ENCODE assay signal across 9 cellular contexts in genomic region chr4:1793496-1793840, GRCh38. TPM values are rescaled to one million over a fixed set of nuclear protein-coding genes. Genes with fewer than 3 reads are reported as not detected.
DNase-seq lines count a peak whose midpoint lies in the region; ATAC-seq and TF ChIP-seq lines count a peak whose summit lies in the region.
"Had no signal": no experiment of that assay in that cellular context is flagged by ENCODE, and none has a peak within 500 bp of the region (broad histone marks: within the 10 kb centered on the region; RNA-seq: fewer than 3 reads in every experiment).

No MANE protein-coding gene starts in this region.

- H2BK120ac ChIP-seq in H9 (ENCODE audit: low read depth, low read length, poor library complexity, severe bottlenecking) (no peak overlapping the region), trophoblast cell (ENCODE audit: insufficient read depth, low read length, poor library complexity) (no peak overlapping the region)

- H3K36me3 Mint-ChIP-seq in H9 (ENCODE audit: insufficient read depth in 1 of 3, low read depth in 3 of 3) (peaks cover 0 to 6% (median 5%) of the 10 kb centered on the region in 3 experiments; a peak in 2 of 7 replicates), WTC11 (no peaks in the 10 kb centered on the region), CD14-positive monocyte (no peaks in the 10 kb centered on the region)

- H3K4me3 ChIP-seq in epithelial cell of esophagus (ENCODE audit: low read length) (peak overlapping the region; percentile 76), trophoblast cell (ENCODE audit: low read depth, low read length) (peak overlapping the region; percentile 83)

- H3T11ph ChIP-seq in H9 (ENCODE audit: low read length): no peak overlapping the region

- no peaks in the 10 kb centered on the region for H3K9me3 ChIP-seq in H9 (ENCODE audit: control insufficient read depth, low read depth, low read length)
- no peaks in the 10 kb centered on the region for H3K9me3 ChIP-seq in trophoblast cell (ENCODE audit: insufficient read depth, low read depth, low read length)

- no peak overlapping the region for H2BK12ac ChIP-seq in H9 (ENCODE audit: insufficient read length, low read depth, low read length)
- no peak overlapping the region for H2BK12ac ChIP-seq in trophoblast cell (ENCODE audit: low read length)

- H3K27me3 ChIP-seq in H9 (ENCODE audit: insufficient read depth, low read length) (peaks cover 2% of the 10 kb centered on the region; the same call in 1 of the 2 replicates), trophoblast cell (ENCODE audit: insufficient read depth, low read length) (peaks cover 24% of the 10 kb centered on the region)

- no peak overlapping the region for H3K23ac ChIP-seq in H9 (ENCODE audit: insufficient read length, low read depth, low read length)
- no peak overlapping the region for H3K23ac ChIP-seq in trophoblast cell (ENCODE audit: low read length)

- H3K4me2 ChIP-seq in H9 (ENCODE audit: insufficient read depth, insufficient read length, low read length) (peak overlapping the region; percentile 25), trophoblast cell (ENCODE audit: low read length) (peak overlapping the region; percentile 88)

- no peak overlapping the region; the same call in 1 of the 2 replicates for H3K14ac ChIP-seq in H9 (ENCODE audit: insufficient read depth, low read length)
- H3K14ac ChIP-seq in trophoblast cell (ENCODE audit: low read length): peak overlapping the region; percentile 61

- H3K36me3 ChIP-seq in trophoblast cell (ENCODE audit: control insufficient read depth in 1 of 2, insufficient read depth in 2 of 2, low read length in 2 of 2): no peaks in the 10 kb centered on the region

- H3K27me3 Mint-ChIP-seq in H9 (ENCODE audit: low read depth) (peaks cover 38% of the 10 kb centered on the region), WTC11 (ENCODE audit: low read depth) (peaks cover 51% of the 10 kb centered on the region), CD14-positive monocyte (ENCODE audit: low read depth in 3 of 3) (peaks cover 44 to 63% (median 47%) of the 10 kb centered on the region in 3 donors)

- DNase-seq in AG08396 (ENCODE audit: low spot score) (peak; percentile 70), H9 (no peak), WTC11 (ENCODE audit: low spot score) (peak; percentile 56), epithelial cell of esophagus (ENCODE audit: low read depth) (peak; percentile 56), trophoblast cell (peak in 1 of 2 donors; percentile 25), CD14-positive monocyte (ENCODE audit: low spot score) (no peak), SKM-1 treated with dmso at 0.1 percent for 144 hours (lab: John Stamatoyannopoulos, UW; ENCODE audit: unreplicated experiment) (no peak)

- POLR2A ChIA-PET in WTC11 (lab: Charles Lee): interaction anchor here (1.0 to 1.5 kb wide), 4 partner anchors 11 to 41 kb away, joined by 4 to 6 read pairs (median 4); no protein-coding TSS in a partner anchor

- H3K79me1 ChIP-seq in H9 (ENCODE audit: insufficient read depth, low read depth, low read length, poor library complexity, severe bottlenecking) (no peaks in the 10 kb centered on the region), trophoblast cell (ENCODE audit: low read length) (peaks cover 8% of the 10 kb centered on the region)

- H3K9me3 Mint-ChIP-seq in H9: no peaks in the 10 kb centered on the region
- H3K9me3 Mint-ChIP-seq in WTC11: no peaks in the 10 kb centered on the region
- peaks cover 0 to 5% (median 3%) of the 10 kb centered on the region in 7 donors for H3K9me3 Mint-ChIP-seq in CD14-positive monocyte
- H3K9me3 Mint-ChIP-seq: dendritic cell treated with granulocyte-macrophage colony-stimulating factor and Interleukin-4, amounts not matched to agents 40 ng/mL and 50 ng/mL, for 4 days had no signal

- H4K8ac ChIP-seq in H9 (replicated peaks; ENCODE audit: insufficient read length, low read depth, low read length): no peak overlapping the region
- H4K8ac ChIP-seq in trophoblast cell (ENCODE audit: low read depth, low read length): peak overlapping the region; percentile 54

- H2BK5ac ChIP-seq in H9 (ENCODE audit: insufficient read length, low read length) (no peak overlapping the region), trophoblast cell (ENCODE audit: low read depth, low read length, poor library complexity) (no peak overlapping the region)

- H3K56ac ChIP-seq in H9 (ENCODE audit: insufficient read length, low read depth, low read length): no peak overlapping the region

- no peaks in the 10 kb centered on the region for H4K20me1 ChIP-seq in H9 (ENCODE audit: control insufficient read depth, insufficient read depth, insufficient read length)

- ATAC-seq in WTC11 (peak; percentile 5), GM21515 (IDR thresholded peaks at IDR 0.05; ENCODE audit: unreplicated experiment) (no peak)

- H3K18ac ChIP-seq in H9 (ENCODE audit: insufficient read length, low read depth, low read length) (no peak overlapping the region), trophoblast cell (ENCODE audit: low read length) (peak overlapping the region; percentile 49)

- CTCF ChIA-PET in WTC11 (lab: Charles Lee): interaction anchor here (1.0 to 11.1 kb wide), 13 partner anchors 9 to 67 kb away, joined by 3 to 115 read pairs (median 7); no protein-coding TSS in a partner anchor

- H3K23me2 ChIP-seq in H9 (ENCODE audit: insufficient read length, low read depth, low read length, poor library complexity, severe bottlenecking): peaks cover 7% of the 10 kb centered on the region

- H3K4ac ChIP-seq in H9 (ENCODE audit: low read depth, low read length) (no peak overlapping the region), trophoblast cell (ENCODE audit: low read depth, low read length) (no peak overlapping the region)

- no peak overlapping the region for H2AFZ ChIP-seq in H9 (ENCODE audit: low read length)
- peak overlapping the region; percentile 61 for H2AFZ ChIP-seq in trophoblast cell (ENCODE audit: insufficient read depth, low read length, poor library complexity)

- TF ChIP-seq CTCF in H9 (conservative IDR thresholded peaks at IDR 0.05) (no peak), WTC11 (IDR thresholded peaks at IDR 0.05) (no peak), epithelial cell of esophagus (IDR thresholded peaks at IDR 0.05; ENCODE audit: insufficient read depth, low read depth, low read length, missing control alignments) (no peak), CD14-positive monocyte (IDR thresholded peaks at IDR 0.05) (no peak)

- no peaks in the 10 kb centered on the region for H3K79me2 ChIP-seq in H9 (ENCODE audit: insufficient read depth, low read length)
- H3K79me2 ChIP-seq in trophoblast cell (ENCODE audit: control insufficient read depth, insufficient read depth, low read length, poor library complexity): peaks cover 2% of the 10 kb centered on the region

- intact Hi-C loops in CD14-positive monocyte (cut with micrococcal nuclease): no loop called here

- H3K27ac ChIP-seq in H9 (ENCODE audit: insufficient read length, low read depth, low read length) (no peak overlapping the region), trophoblast cell (ENCODE audit: low read depth, low read length) (peak overlapping the region; percentile 36)

- no peak overlapping the region for H4K12ac ChIP-seq in trophoblast cell (ENCODE audit: low read depth, low read length)

- no peak overlapping the region for H4K91ac ChIP-seq in H9 (ENCODE audit: insufficient read length, low read depth, low read length)
- H4K91ac ChIP-seq in trophoblast cell (ENCODE audit: low read depth, low read length): no peak overlapping the region

- H4K5ac ChIP-seq in H9 (ENCODE audit: insufficient read length, low read depth, low read length): no peak overlapping the region

- no peak overlapping the region for H2BK20ac ChIP-seq in H9 (ENCODE audit: low read depth, low read length, poor library complexity, severe bottlenecking)

- no peak overlapping the region for H2BK15ac ChIP-seq in H9 (ENCODE audit: low read depth, low read length)

- WGBS in H9 (ENCODE audit: extremely low coverage, insufficient read length, low lambda C conversion rate): no CpG with 5 or more reads among the region's 44 CpGs
- WGBS in trophoblast cell (ENCODE audit: extremely low coverage, insufficient coverage, insufficient read length): no CpG with 5 or more reads among the region's 44 CpGs

- no peak overlapping the region for H2AK5ac ChIP-seq in H9 (ENCODE audit: insufficient read length, low read length)
- no peak overlapping the region for H2AK5ac ChIP-seq in trophoblast cell (ENCODE audit: low read length)

- H3K27ac Mint-ChIP-seq in H9 (no peak overlapping the region), WTC11 (no peak overlapping the region), CD14-positive monocyte (no peak overlapping the region)
- H3K27ac Mint-ChIP-seq: dendritic cell treated with granulocyte-macrophage colony-stimulating factor and Interleukin-4, amounts not matched to agents 40 ng/mL and 50 ng/mL, for 4 days had no signal

- H3K4me3 Mint-ChIP-seq in H9 (no peak overlapping the region; a peak in 1 of 5 replicates), WTC11 (no peak overlapping the region), CD14-positive monocyte (no peak overlapping the region)

- no peaks in the 10 kb centered on the region for H3K4me1 ChIP-seq in H9 (ENCODE audit: insufficient read depth, low read length)
- peaks cover 10 to 20% of the 10 kb centered on the region in 2 experiments for H3K4me1 ChIP-seq in trophoblast cell (ENCODE audit: control insufficient read depth in 1 of 2, insufficient read depth in 2 of 2, low read length in 2 of 2)

- H3K4me1 Mint-ChIP-seq in H9 (peaks cover 10 to 23% of the 10 kb centered on the region in 2 experiments; a peak in 3 of 4 replicates), WTC11 (no peaks in the 10 kb centered on the region), CD14-positive monocyte (peaks cover 2% of the 10 kb centered on the region)

- H3K9ac ChIP-seq in H9 (ENCODE audit: extremely low read depth, insufficient read length, low read length) (no peak overlapping the region), trophoblast cell (ENCODE audit: low read length) (no peak overlapping the region)

RNA-seq across cellular contexts. Expression of gene FGFR3, which starts 0.4 kb away (rescaled TPM):
- total RNA-seq in H9 (2021): 75.7 and 81.2 TPM in 2 replicates
- total RNA-seq in WTC11 (2021): 18.2 to 19.9 TPM (median 19.7 TPM) in 3 replicates
- 9.7 and 9.8 TPM in 2 replicates for polyA plus RNA-seq in trophoblast cell (2013)
- polyA plus RNA-seq in CD14-positive monocyte: not detected

Comparison
In these comparisons a context has a peak if more than half of its experiments do, and no peak if none do; other contexts are left out.
1. DNase-seq: peak in AG08396 (single experiment), WTC11 (single experiment) and epithelial cell of esophagus (single experiment); none in H9 (single experiment), CD14-positive monocyte (single experiment) and SKM-1 treated with dmso at 0.1 percent for 144 hours (single experiment).